1 cellular context compared by ENCODE assay signal in genomic region chr12:45215419-45216296, GRCh38.
A peak's percentile ranks its signal among the peaks of the same experiment; 100 is the strongest.
TF ChIP-seq lines count a peak whose summit lies in the region.

TSS of gene ANO6 (plus strand) at chr12:45216095. CDS start at chr12:45216322, 227 bp downstream.

TF ChIP-seq in HepG2, 621 proteins besides CTCF, POLR2A, EP300 and RAD21 (continued from another document and continues in another):
- TF ChIP-seq PHF8 (CRISPR knock-in tag; IDR thresholded peaks at IDR 0.05) (peak; percentile 66; the same call in 1 of the 2 replicates), ARID3A (IDR thresholded peaks at IDR 0.05; ENCODE audit: low read depth, low read length) (no peak), HNRNPL (IDR thresholded peaks at IDR 0.05; ENCODE audit: low read depth, low read length) (0 out of 2 replicates have a peak, but pooled peaks have one; percentile 26), ZKSCAN8 (CRISPR knock-in tag; IDR thresholded peaks at IDR 0.05; ENCODE audit: borderline replicate concordance) (no peak), GTF2F1 (IDR thresholded peaks at IDR 0.05; ENCODE audit: low read length) (no peak), NR2F2 (IDR thresholded peaks at IDR 0.05; ENCODE audit: borderline replicate concordance, low read depth) (no peak), ZNF639 (CRISPR knock-in tag; conservative IDR thresholded peaks at IDR 0.05) (no peak), DPF2 (CRISPR knock-in tag; IDR thresholded peaks at IDR 0.05; ENCODE audit: borderline replicate concordance, low read depth) (no peak), MLX (CRISPR knock-in tag; IDR thresholded peaks at IDR 0.05) (no peak), ZGPAT (CRISPR knock-in tag; IDR thresholded peaks at IDR 0.05) (peak; percentile 41; the same call in 1 of the 2 replicates), ZNF460 (CRISPR knock-in tag; IDR thresholded peaks at IDR 0.05; ENCODE audit: borderline replicate concordance) (no peak), RXRB (CRISPR knock-in tag; IDR thresholded peaks at IDR 0.05; ENCODE audit: borderline replicate concordance) (no peak; the same call in 1 of the 2 replicates), CBX1 (IDR thresholded peaks at IDR 0.05; ENCODE audit: low read depth) (peak; percentile 78), ZNF343 (CRISPR knock-in tag; IDR thresholded peaks at IDR 0.05) (no peak), USF2 (IDR thresholded peaks at IDR 0.05; ENCODE audit: low read depth, low read length) (peak; percentile 36; the same call in 1 of the 2 replicates), USF2 (CRISPR knock-in tag; IDR thresholded peaks at IDR 0.05; ENCODE audit: borderline replicate concordance) (peak; percentile 44; the same call in 1 of the 2 replicates), ZNF607 (CRISPR knock-in tag; IDR thresholded peaks at IDR 0.05; ENCODE audit: borderline replicate concordance) (peak; percentile 38; the same call in 1 of the 2 replicates), ZBTB7A (CRISPR knock-in tag; IDR thresholded peaks at IDR 0.05) (no peak), ETV5 (CRISPR knock-in tag; IDR thresholded peaks at IDR 0.05; ENCODE audit: borderline replicate concordance) (peak; percentile 31; the same call in 1 of the 2 replicates), SSRP1 (CRISPR knock-in tag; IDR thresholded peaks at IDR 0.05) (no peak), ZSCAN12 (CRISPR knock-in tag; IDR thresholded peaks at IDR 0.05) (0 out of 2 replicates have a peak, but pooled peaks have one; percentile 51), KDM2A (CRISPR knock-in tag; IDR thresholded peaks at IDR 0.05; ENCODE audit: borderline replicate concordance, low read depth) (peak; percentile 86; the same call in 1 of the 2 replicates), MAX (IDR thresholded peaks at IDR 0.05) (peak; percentile 92), ZFP36L1 (CRISPR knock-in tag; IDR thresholded peaks at IDR 0.05) (0 out of 2 replicates have a peak, but pooled peaks have one; percentile 69), TRAFD1 (CRISPR knock-in tag; IDR thresholded peaks at IDR 0.05; ENCODE audit: borderline replicate concordance) (no peak), ZNF24 (IDR thresholded peaks at IDR 0.05) (no peak), ZNF644 (CRISPR knock-in tag; IDR thresholded peaks at IDR 0.05; ENCODE audit: low read depth) (no peak), ZNF850 (CRISPR knock-in tag; conservative IDR thresholded peaks at IDR 0.05) (no peak), AHR (CRISPR knock-in tag; IDR thresholded peaks at IDR 0.05) (no peak), GMEB2 (CRISPR knock-in tag; IDR thresholded peaks at IDR 0.05; ENCODE audit: low read depth) (no peak), CHD2 (IDR thresholded peaks at IDR 0.05; ENCODE audit: low read depth, low read length) (no peak), ZMYM2 (CRISPR knock-in tag; IDR thresholded peaks at IDR 0.05) (0 out of 2 replicates have a peak, but pooled peaks have one; percentile 65), ZBTB21 (CRISPR knock-in tag; IDR thresholded peaks at IDR 0.05) (no peak), CHD4 (IDR thresholded peaks at IDR 0.05; ENCODE audit: borderline replicate concordance, low read length) (no peak; the same call in 1 of the 2 replicates), TRIM24 (CRISPR knock-in tag; IDR thresholded peaks at IDR 0.05) (no peak), ZNF781 (CRISPR knock-in tag; IDR thresholded peaks at IDR 0.05; ENCODE audit: borderline replicate concordance, not compliant biosample characterization) (peak; percentile 51), ZNF878 (CRISPR knock-in tag; IDR thresholded peaks at IDR 0.05) (no peak; the same call in 1 of the 2 replicates), ERF (CRISPR knock-in tag; IDR thresholded peaks at IDR 0.05) (no peak), SOX13 (IDR thresholded peaks at IDR 0.05) (peak; percentile 14; the same call in 1 of the 2 replicates), SOX13 (CRISPR knock-in tag; conservative IDR thresholded peaks at IDR 0.05 in 1 of 2, IDR thresholded peaks at IDR 0.05 in 1 of 2) (peak; percentile 41 to 45; a peak in 2 of 4 replicates), ZFX (CRISPR knock-in tag; IDR thresholded peaks at IDR 0.05; ENCODE audit: low read depth) (no peak), SMAD1 (CRISPR knock-in tag; IDR thresholded peaks at IDR 0.05; ENCODE audit: borderline replicate concordance, low read depth) (peak; percentile 29; the same call in 1 of the 2 replicates), ELF3 (CRISPR knock-in tag; IDR thresholded peaks at IDR 0.05) (peak; percentile 54), NR2C2 (CRISPR knock-in tag; IDR thresholded peaks at IDR 0.05; ENCODE audit: borderline replicate concordance) (no peak), ZSCAN31 (CRISPR knock-in tag; IDR thresholded peaks at IDR 0.05; ENCODE audit: low read depth) (peak; percentile 56; the same call in 1 of the 2 replicates), GATAD1 (CRISPR knock-in tag; IDR thresholded peaks at IDR 0.05) (no peak), TAF15 (IDR thresholded peaks at IDR 0.05; ENCODE audit: low read depth, low read length, poor library complexity, severe bottlenecking) (no peak), ZNF619 (CRISPR knock-in tag; IDR thresholded peaks at IDR 0.05) (peak; percentile 26; the same call in 1 of the 2 replicates), NFYC (CRISPR knock-in tag; IDR thresholded peaks at IDR 0.05) (no peak), TRIM22 (IDR thresholded peaks at IDR 0.05) (no peak), ZBTB25 (CRISPR knock-in tag; IDR thresholded peaks at IDR 0.05) (peak; percentile 14; the same call in 1 of the 2 replicates), ZNF282 (IDR thresholded peaks at IDR 0.05; ENCODE audit: partially characterized antibody) (no peak), ZNF766 (CRISPR knock-in tag; IDR thresholded peaks at IDR 0.05; ENCODE audit: borderline replicate concordance) (peak; percentile 53; the same call in 1 of the 2 replicates), TFAP4 (IDR thresholded peaks at IDR 0.05; ENCODE audit: borderline replicate concordance, low read depth) (no peak)
